In genomic region chr18:1659190-1659589, GRCh38 we compare ENCODE assay signal across 22 cellular contexts.
DNase-seq lines count a peak whose midpoint lies in the region; TF ChIP-seq lines count a peak whose summit lies in the region.
"Had no signal": no experiment of that assay in that cellular context is flagged by ENCODE, and none has a peak within 500 bp of the region (broad histone marks: within the 10 kb centered on the region; RNA-seq: fewer than 3 reads in every experiment).

No MANE protein-coding gene starts in this region.

- in situ Hi-C loops in HAP-1 (cut with MboI; ENCODE audit: low sequenced_read_pairs) = no loop called here

- TF ChIP-seq POLR2A in sigmoid colon (IDR thresholded peaks at IDR 0.05) = no peak

- H3K4me3 ChIP-seq in HAP-1 = no peak overlapping the region
- H3K4me3 ChIP-seq in sigmoid colon = no peak overlapping the region
- H3K4me3 ChIP-seq: gastrocnemius medialis, thoracic aorta had no signal

- TF ChIP-seq EP300 in sigmoid colon (IDR thresholded peaks at IDR 0.05) = no peak

- H3K36me3 ChIP-seq in HAP-1 (replicated peaks) (no peaks in the 10 kb centered on the region), sigmoid colon (no peaks in the 10 kb centered on the region)
- H3K36me3 ChIP-seq: gastrocnemius medialis, thoracic aorta had no signal

- no peak overlapping the region for H3K27ac ChIP-seq in sigmoid colon
- H3K27ac ChIP-seq: gastrocnemius medialis, thoracic aorta had no signal

- H3K27me3 ChIP-seq in HAP-1 (ENCODE audit: low read depth) (no peaks in the 10 kb centered on the region), sigmoid colon (no peaks in the 10 kb centered on the region)
- H3K27me3 ChIP-seq: gastrocnemius medialis had no signal

- intact Hi-C loops in sigmoid colon (cut with DNase I) = no loop called here

- WGBS in sigmoid colon, 2 donors = 65 to 69% methylated on average over 5 of the region's 5 CpGs

- no peaks in the 10 kb centered on the region for H3K4me1 ChIP-seq in HAP-1
- no peaks in the 10 kb centered on the region for H3K4me1 ChIP-seq in sigmoid colon
- H3K4me1 ChIP-seq: gastrocnemius medialis had no signal

- H3K9me3 ChIP-seq in HAP-1 (no peaks in the 10 kb centered on the region), sigmoid colon (no peaks in the 10 kb centered on the region)
- H3K9me3 ChIP-seq: gastrocnemius medialis, thoracic aorta had no signal

- TF ChIP-seq CTCF in sigmoid colon (IDR thresholded peaks at IDR 0.05) = no peak

- DNase-seq in DMS153 (lab: John Stamatoyannopoulos, UW) = peak; percentile 57
- peak; percentile 55 for DNase-seq in NCI-H128 (lab: John Stamatoyannopoulos, UW; ENCODE audit: unreplicated experiment)
- peak; percentile 84 for DNase-seq in NCI-H510A (lab: John Stamatoyannopoulos, UW)
- peak; percentile 82 for DNase-seq in left kidney (ENCODE audit: low read depth, low spot score)
- no peak for DNase-seq in iPS-NIHi11 (ENCODE audit: low spot score)
- no peak for DNase-seq in HAP-1 (ENCODE audit: low spot score in 2 of 2)
- DNase-seq in SW480 (ENCODE audit: low spot score) = no peak
- no peak for DNase-seq in sigmoid colon
- DNase-seq: activated CD4-positive, CD25-positive, alpha-beta regulatory T cell treated with anti-CD3 and anti-CD28 coated beads, Interleukin-2, amount 50 U/mL, for 72 hours; activated naive CD4-positive, alpha-beta T cell; activated T-cell treated with anti-CD3 and anti-CD28 coated beads, Interleukin-2, amount 50 U/mL, for 24 hours; amygdala; caudate nucleus; DMS 273 treated with DMSO at 0.1 percent for 48 hours; erythroblast; gastrocnemius medialis; GOT3; kidney glomerular epithelial cell; MM.1S; NCI-H2227 treated with DMSO at 0.1 percent for 48 hours; stimulated activated naive CD4-positive, alpha-beta T cell had no signal

Comparison
In these comparisons a context has a peak if more than half of its experiments do, and no peak if none do; other contexts are left out.
1. DNase-seq: peak in DMS153 (single experiment), NCI-H128 (single experiment), NCI-H510A (single experiment) and left kidney (single experiment); none in iPS-NIHi11 (single experiment), HAP-1 (0 of 2), SW480 (single experiment) and sigmoid colon (single experiment).